8 cellular contexts compared by ENCODE assay signal in genomic region chr1:209569445-209570207, GRCh38. TPM values are rescaled to one million over a fixed set of nuclear protein-coding genes. Genes with fewer than 3 reads are reported as not detected.
DNase-seq lines count a peak whose midpoint lies in the region; ATAC-seq, FAIRE-seq and TF ChIP-seq lines count a peak whose summit lies in the region.

No MANE protein-coding gene starts in this region.

- DNase-seq in G401 (ENCODE audit: low spot score) (peak; percentile 91), RCC 7860 (ENCODE audit: low spot score) (peak; percentile 51), fibroblast of peridontal ligament (ENCODE audit: extremely low read depth) (peak; percentile 76), nucleus accumbens (lab: John Stamatoyannopoulos, UW) (peak in 48 of 56 donors; percentile 1 to 90 (median 37)), superior temporal gyrus (ENCODE audit: extremely low spot score) (peak; percentile 93)
- peak; percentile 82 to 83 for DNase-seq in activated T-cell treated with anti-CD3 and anti-CD28 coated beads, Interleukin-2, amount 50 U/mL, for 48 hours

- in situ Hi-C loops in G401 (cut with HindIII; ENCODE audit: low sequenced_read_pairs): no loop called here

- no peak for ATAC-seq in GM21515 (IDR thresholded peaks at IDR 0.05; ENCODE audit: unreplicated experiment)

- no peak for TF ChIP-seq EP300 in Ishikawa (IDR thresholded peaks at IDR 0.05; ENCODE audit: borderline replicate concordance)

- peak; percentile 77 for TF ChIP-seq RAD21 in Ishikawa (IDR thresholded peaks at IDR 0.05; ENCODE audit: low read depth)

- FAIRE-seq in RCC 7860 (lab: Jason Lieb, UNC): peak; percentile 67

TF ChIP-seq in Ishikawa, 13 proteins besides CTCF, POLR2A, EP300 and RAD21:
- TF ChIP-seq TEAD4 (IDR thresholded peaks at IDR 0.05) (0 out of 2 replicates have a peak, but pooled peaks have one; percentile 26), NFIC (IDR thresholded peaks at IDR 0.05) (no peak)

RNA-seq across cellular contexts. Expression of gene CAMK1G, which starts 13.9 kb away (rescaled TPM):
- total RNA-seq in G401 (2014; rRNA removed; shearing (Covaris generic)): 1.5 and 2.3 TPM in 2 replicates

Comparison
In these comparisons a context has a peak if more than half of its experiments do, and no peak if none do; other contexts are left out.
1. DNase-seq: peak in every context shown above with its lines; median percentile 93 in superior temporal gyrus; 91 in G401; 82 in activated T-cell treated with anti-CD3 and anti-CD28 coated beads, Interleukin-2, amount 50 U/mL, for 48 hours; 76 in fibroblast of peridontal ligament; 51 in RCC 7860; 37 in nucleus accumbens.